Comparison of ENCODE assay signal across 4 cellular contexts in genomic region chr14:104919152-104919992, GRCh38. TPM values are rescaled to one million over a fixed set of nuclear protein-coding genes. Genes with fewer than 3 reads are reported as not detected.
"Had no signal": no experiment of that assay in that cellular context is flagged by ENCODE, and none has a peak within 500 bp of the region (broad histone marks: within the 10 kb centered on the region; RNA-seq: fewer than 3 reads in every experiment).

No MANE protein-coding gene starts in this region.

RNA-seq across cellular contexts. Expression of gene PLD4, which starts 5.3 kb away (rescaled TPM):
- total RNA-seq: HT-29, LHCN-M2, NCI-H460, SJSA1 had no signal
